ENCODE assay signal across 32 cellular contexts in genomic region chr10:113287592-113287991, GRCh38.
"Had no signal": no experiment of that assay in that cellular context is flagged by ENCODE, and none has a peak within 500 bp of the region (broad histone marks: within the 10 kb centered on the region; RNA-seq: fewer than 3 reads in every experiment).

No MANE protein-coding gene starts in this region.

- H3K27ac ChIP-seq: adrenal gland, ascending aorta, body of pancreas, brain microvascular endothelial cell, breast epithelium, cardiac muscle cell had no signal

- H3K9me3 ChIP-seq: adrenal gland, ascending aorta, body of pancreas, breast epithelium had no signal

- ATAC-seq: activated naive CD4-positive, alpha-beta T cell treated with anti-CD3 and anti-CD28 coated beads, Interleukin-2, amount 50 U/mL, for 72 hours; activated naive CD8-positive, alpha-beta T cell treated with anti-CD3 and anti-CD28 coated beads, Interleukin-2, amount 50 U/mL, for 24 hours; activated T-cell treated with anti-CD3 and anti-CD28 coated beads, Interleukin-2, amount 50 U/mL, for 4 hours; activated T-cell treated with anti-CD3 and anti-CD28 coated beads, Interleukin-2, amount 50 U/mL, for 72 hours; activated T-helper 17 cell treated with anti-CD3 and anti-CD28 coated beads, Interleukin-2, amount 50 U/mL, for 72 hours; body of pancreas had no signal

- FAIRE-seq: astrocyte, bronchial epithelial cell had no signal

- H3K4me3 ChIP-seq: adrenal gland, ascending aorta, body of pancreas, breast epithelium, cardiac muscle cell had no signal

- DNase-seq: activated effector memory CD4-positive, alpha-beta T cell treated with anti-CD3 and anti-CD28 coated beads, Interleukin-2, amount 50 U/mL, for 16 hours; activated effector memory CD4-positive, alpha-beta T cell treated with Interleukin-2 at 50 U/mL for 16 hours; activated gamma-delta T cell; activated gamma-delta T cell treated with Interleukin-2 at 50 U/mL for 16 hours; activated naive CD4-positive, alpha-beta T cell; activated naive CD4-positive, alpha-beta T cell treated with anti-CD3 and anti-CD28 coated beads for 36 hours; activated naive CD4-positive, alpha-beta T cell treated with anti-CD3 and anti-CD28 coated beads, Interleukin-2, amount 10 ng/mL, durations not matched to agents 7 days and 5 days; activated naive CD4-positive, alpha-beta T cell treated with anti-CD3 and anti-CD28 coated beads, Interleukin-2, amount 50 U/mL, for 16 hours; activated naive CD4-positive, alpha-beta T cell treated with Interleukin-2 at 50 U/mL for 16 hours; activated naive CD8-positive, alpha-beta T cell treated with anti-CD3 and anti-CD28 coated beads for 36 hours; activated naive CD8-positive, alpha-beta T cell treated with anti-CD3 and anti-CD28 coated beads, Interleukin-2, amount 10 ng/mL, durations not matched to agents 7 days and 5 days; activated naive CD8-positive, alpha-beta T cell treated with anti-CD3 and anti-CD28 coated beads, Interleukin-2, amount 50 U/mL, for 24 hours; activated T-cell treated with anti-CD3 and anti-CD28 coated beads, Interleukin-2, amount 50 U/mL, for 4 hours; activated T-cell treated with anti-CD3 and anti-CD28 coated beads, Interleukin-2, amount 50 U/mL, for 48 hours; activated T-cell treated with anti-CD3 and anti-CD28 coated beads, Interleukin-2, amount 50 U/mL, for 72 hours; adrenal gland; amniotic stem cell; amygdala; anterior cingulate cortex; aorta; body of pancreas; brain microvascular endothelial cell; caudate nucleus; central memory CD4-positive, alpha-beta T cell; cerebellar nuclear complex had no signal

- H3K36me3 ChIP-seq: adrenal gland, ascending aorta, brain microvascular endothelial cell, breast epithelium, cardiac muscle cell had no signal

- H3K27me3 ChIP-seq: adrenal gland, ascending aorta, body of pancreas, brain microvascular endothelial cell, breast epithelium, cardiac muscle cell had no signal

- H3K4me1 ChIP-seq: adrenal gland, body of pancreas, breast epithelium had no signal
